ENCODE assay signal across 8 cellular contexts in genomic region chr9:110255417-110256141, GRCh38. TPM values are rescaled to one million over a fixed set of nuclear protein-coding genes. Genes with fewer than 3 reads are reported as not detected.
DNase-seq lines count a peak whose midpoint lies in the region; ATAC-seq, FAIRE-seq and TF ChIP-seq lines count a peak whose summit lies in the region.

No MANE protein-coding gene starts in this region.

- H3K27ac ChIP-seq in RWPE1, result peak overlapping the region; percentile 94
- H3K27ac ChIP-seq in ovary, result peak overlapping the region; percentile 62 to 93

- H3K4me3 ChIP-seq in AG10803 (ENCODE audit: low read length) (peak overlapping the region; percentile 87), ovary (peak overlapping the region; percentile 95)

- no peaks in the 10 kb centered on the region for H3K9me3 ChIP-seq in ovary

- no peaks in the 10 kb centered on the region for H3K27me3 ChIP-seq in ovary

- ATAC-seq in GM19023 (IDR thresholded peaks at IDR 0.05; ENCODE audit: unreplicated experiment) (peak; percentile 17), HG03280 (IDR thresholded peaks at IDR 0.05; ENCODE audit: unreplicated experiment) (peak; percentile 15)
- peak; percentile 8 to 58 for ATAC-seq in activated naive CD4-positive, alpha-beta T cell treated with anti-CD3 and anti-CD28 coated beads, Interleukin-2, amount 50 U/mL, for 72 hours

- no peak for FAIRE-seq in urothelium cell line (lab: Jason Lieb, UNC)

- POLR2A ChIA-PET in RWPE1 (lab: Yijun Ruan, JAX; ENCODE audit: low non-redundant PET), result interaction anchor here (0.9 kb wide), 1 partner anchor 28 kb away, joined by 3 read pairs; no protein-coding TSS in a partner anchor

- intact Hi-C loops in head of caudate nucleus (cut with DNase I), result no loop called here
- intact Hi-C loops in ovary (cut with DNase I), result no loop called here

- H3K4me1 ChIP-seq in ovary (ENCODE audit: insufficient read depth), result peaks cover 8% of the 10 kb centered on the region

- H3K27ac Mint-ChIP-seq in activated naive CD4-positive, alpha-beta T cell treated with anti-CD3 and anti-CD28 coated beads, Interleukin-2, amount 50 U/mL, for 72 hours, result peak overlapping the region; percentile 91 to 98

- H3K9me3 Mint-ChIP-seq in activated naive CD4-positive, alpha-beta T cell treated with anti-CD3 and anti-CD28 coated beads, Interleukin-2, amount 50 U/mL, for 72 hours, result no peaks in the 10 kb centered on the region

- TF ChIP-seq CTCF in AG10803 (conservative IDR thresholded peaks at IDR 0.05; ENCODE audit: low read length), result no peak
- TF ChIP-seq CTCF in RWPE1 (conservative IDR thresholded peaks at IDR 0.05; ENCODE audit: low read depth), result no peak
- TF ChIP-seq CTCF in ovary (IDR thresholded peaks at IDR 0.05), result no peak

- peaks cover 35 to 43% of the 10 kb centered on the region in 2 donors for H3K36me3 Mint-ChIP-seq in activated naive CD4-positive, alpha-beta T cell treated with anti-CD3 and anti-CD28 coated beads, Interleukin-2, amount 50 U/mL, for 72 hours

- peak; percentile 11 for TF ChIP-seq POLR2A in ovary (IDR thresholded peaks at IDR 0.05)

- CTCF ChIA-PET in RWPE1 (lab: Yijun Ruan, JAX), result interaction anchor here (1.0 kb wide), 1 partner anchor 13 kb away, joined by 4 read pairs; no protein-coding TSS in a partner anchor

- H3K36me3 ChIP-seq in ovary, result no peaks in the 10 kb centered on the region

- peak; percentile 50 for DNase-seq in AG10803 (ENCODE audit: low read depth)
- peak; percentile 59 for DNase-seq in RWPE1 (ENCODE audit: low spot score)
- DNase-seq in activated naive CD4-positive, alpha-beta T cell treated with anti-CD3 and anti-CD28 coated beads, Interleukin-2, amount 50 U/mL, for 72 hours (ENCODE audit: low spot score in 2 of 2), result peak; percentile 49 to 85
- DNase-seq in head of caudate nucleus, result peak in 40 of 42 donors; percentile 8 to 64 (median 37)
- DNase-seq in ovary, result peak; percentile 50 to 69 (median 59)
- DNase-seq in urothelium cell line (ENCODE audit: low spot score), result peak; percentile 54

- 0 to 1% (median 0%) methylated on average over 45 to 54 of the region's 54 CpGs for WGBS in ovary, 3 donors

- TF ChIP-seq EP300 in ovary (IDR thresholded peaks at IDR 0.05), result no peak

RNA-seq across cellular contexts. Expression of gene TXN, which starts 0.7 kb away (rescaled TPM):
- 100 to 1,000 TPM; 375 to 406 TPM for total RNA-seq in activated naive CD4-positive, alpha-beta T cell treated with anti-CD3 and anti-CD28 coated beads, Interleukin-2, amount 50 U/mL, for 72 hours
- 100 to 1,000 TPM in 4 of 7 donors, 10 to 100 TPM in 3; 84.4 to 176 (median 104) TPM for total RNA-seq in ovary
- 100 to 1,000 TPM; 117 to 135 TPM for polyA plus RNA-seq in ovary

RNA-seq across cellular contexts. Expression of gene C9orf152, which starts 47.6 kb away (rescaled TPM):
- not detected for total RNA-seq in activated naive CD4-positive, alpha-beta T cell treated with anti-CD3 and anti-CD28 coated beads, Interleukin-2, amount 50 U/mL, for 72 hours
- under 1 TPM in 4 of 7 donors, not detected in 3; 0.12 to 0.34 (median 0.25) TPM for total RNA-seq in ovary
- polyA plus RNA-seq in ovary, result under 1 TPM in 1 of 2 donors, not detected in 1; 0.07 TPM

Comparison
In these comparisons a context has a peak if more than half of its experiments do, and no peak if none do; other contexts are left out.
1. Peak in every context shown above with its lines: DNase-seq, ATAC-seq, H3K4me3 ChIP-seq and H3K27ac ChIP-seq.